Comparison of ENCODE assay signal across 9 cellular contexts in the genomic region with DNA sequence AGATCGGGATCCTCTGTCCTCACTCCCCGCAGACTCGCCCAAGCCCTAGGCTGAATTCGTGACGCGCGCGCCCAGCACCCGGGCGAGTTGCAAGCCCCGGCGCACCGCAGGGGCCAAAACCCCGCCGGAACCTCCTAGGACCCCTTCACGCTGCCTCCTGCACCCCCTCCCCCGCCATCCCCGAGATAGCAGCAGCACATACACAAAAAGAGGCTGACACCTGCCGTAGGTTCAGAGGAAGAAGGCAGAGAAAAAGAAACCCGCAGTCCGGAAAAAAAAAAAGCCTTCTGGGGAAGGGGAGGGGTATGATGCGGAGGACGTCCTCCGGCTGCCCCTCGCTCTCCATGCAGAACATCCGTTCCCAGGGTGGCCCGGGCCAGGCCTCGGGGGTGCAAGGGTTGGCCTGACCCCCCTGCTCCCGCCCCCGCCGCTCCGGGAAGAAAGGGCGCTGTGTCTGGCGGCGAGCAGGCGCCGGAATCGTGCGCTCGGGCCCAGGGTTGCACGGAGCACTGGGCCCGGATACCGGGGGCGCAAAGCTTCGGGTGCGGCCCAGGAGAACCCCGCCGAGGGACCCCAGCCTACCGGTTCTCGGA. TPM values are rescaled to one million over a fixed set of nuclear protein-coding genes. Genes with fewer than 3 reads are reported as not detected.
A peak's percentile ranks its signal among the peaks of the same experiment; 100 is the strongest.
DNase-seq lines count a peak whose midpoint lies in the region; TF ChIP-seq lines count a peak whose summit lies in the region.
"Had no signal": no experiment of that assay in that cellular context is flagged by ENCODE, and none has a peak within 500 bp of the region (broad histone marks: within the 10 kb centered on the region; RNA-seq: fewer than 3 reads in every experiment).

No MANE protein-coding gene starts in this region.

- H3K27ac Mint-ChIP-seq in nephron (peak overlapping the region in 2 of 3 experiments; percentile 69 to 73), immature natural killer cell (no peak overlapping the region)

- H3K9me3 Mint-ChIP-seq in nephron (no peaks in the 10 kb centered on the region), immature natural killer cell (peaks cover 0 to 21% (median 6%) of the 10 kb centered on the region in 6 donors)

- H3K36me3 ChIP-seq in ACC112 (ENCODE audit: insufficient read depth, low read length): no peaks in the 10 kb centered on the region

- H2AFZ ChIP-seq in ACC112 (ENCODE audit: low read length, unreplicated experiment): no peak overlapping the region

- no peaks in the 10 kb centered on the region for H3K79me2 ChIP-seq in ACC112 (ENCODE audit: control insufficient read depth, insufficient read depth, low read length, unreplicated experiment)

- peaks cover 43% of the 10 kb centered on the region for H3K27me3 Mint-ChIP-seq in nephron (ENCODE audit: low read depth)
- peaks cover 3 to 22% (median 4%) of the 10 kb centered on the region in 3 donors for H3K27me3 Mint-ChIP-seq in immature natural killer cell (ENCODE audit: low read depth in 3 of 3)

- H3K4me3 Mint-ChIP-seq in nephron (peak overlapping the region; percentile 93 to 99 (median 97)), immature natural killer cell (no peak overlapping the region)

- peaks cover 29% of the 10 kb centered on the region for H3K4me1 Mint-ChIP-seq in nephron
- H3K4me1 Mint-ChIP-seq in immature natural killer cell: no peaks in the 10 kb centered on the region

- H3K36me3 Mint-ChIP-seq in nephron (ENCODE audit: low read depth): no peaks in the 10 kb centered on the region
- peaks cover 0 to 6% (median 0%) of the 10 kb centered on the region in 3 donors for H3K36me3 Mint-ChIP-seq in immature natural killer cell

- H3K4me3 ChIP-seq in ACC112 (ENCODE audit: low read depth, low read length): peak overlapping the region; percentile 67
- peak overlapping the region; percentile 52 for H3K4me3 ChIP-seq in epithelial cell of proximal tubule (ENCODE audit: low read depth, low read length)

- peaks cover 35% of the 10 kb centered on the region for H3K27me3 ChIP-seq in ACC112 (ENCODE audit: insufficient read depth, low read length)

- no peak overlapping the region for H3K27ac ChIP-seq in ACC112 (ENCODE audit: low read depth, low read length)

- H3K4me1 ChIP-seq in ACC112 (ENCODE audit: control insufficient read depth, insufficient read depth, low read length, unreplicated experiment): no peaks in the 10 kb centered on the region

- DNase-seq in NCI-H1105 (lab: John Stamatoyannopoulos, UW) (peak; percentile 35), epithelial cell of proximal tubule (ENCODE audit: low read depth) (no peak), ureter (ENCODE audit: low spot score) (no peak), UCSD-AML1 (lab: John Stamatoyannopoulos, UW; ENCODE audit: unreplicated experiment) (no peak), immature natural killer cell (no peak), activated T-cell treated with anti-CD3 and anti-CD28 coated beads for 4 hours (no peak)

- TF ChIP-seq CTCF in epithelial cell of proximal tubule (conservative IDR thresholded peaks at IDR 0.05; ENCODE audit: low read depth, low read length): no peak
- no peak for TF ChIP-seq CTCF in nephron (IDR thresholded peaks at IDR 0.05; ENCODE audit: unreplicated experiment in 3 of 3)

RNA-seq across cellular contexts. Expression of gene NLGN4X, which starts 2.5 kb away (rescaled TPM):
- total RNA-seq in epithelial cell of proximal tubule: 0.69 and 1.6 TPM in 2 replicates
- 5.9 TPM for total RNA-seq in ureter
- not detected for polyA plus RNA-seq in immature natural killer cell
- total RNA-seq: T-helper 1 cell treated with Interleukin-12 subunit alpha and Interleukin-12 subunit beta and Interleukin-4 antibody, amounts not matched to agents 30 ng/mL and 1 ng/mL, for 36 hours had no signal

Comparison
In these comparisons a context has a peak if more than half of its experiments do, and no peak if none do; other contexts are left out.
1. H3K27ac Mint-ChIP-seq: peak in nephron (2 of 3); none in immature natural killer cell (0 of 6).
2. H3K4me3 Mint-ChIP-seq: peak in nephron (3 of 3); none in immature natural killer cell (0 of 5).